20 cellular contexts compared by ENCODE assay signal in the genomic region with DNA sequence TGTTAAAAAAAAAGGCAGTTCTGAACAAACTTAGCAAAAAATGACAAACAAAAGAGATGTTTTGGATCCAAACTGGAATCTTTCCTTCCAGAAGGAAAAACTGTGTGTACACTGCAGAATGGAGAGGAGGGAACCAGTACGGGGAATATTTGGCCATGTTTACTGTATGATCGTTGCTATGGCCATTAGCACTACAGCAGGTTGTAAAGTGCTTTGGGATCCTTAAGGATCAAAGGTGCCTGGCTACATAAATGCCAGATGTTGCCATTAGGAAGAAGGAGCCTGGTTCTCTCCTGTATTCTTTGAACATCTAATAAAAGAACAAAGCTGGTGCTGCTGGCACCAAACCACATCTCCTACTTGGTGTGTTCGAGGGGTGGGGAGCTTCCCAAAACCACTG. TPM values are rescaled to one million over a fixed set of nuclear protein-coding genes. Genes with fewer than 3 reads are reported as not detected.
A peak's percentile ranks its signal among the peaks of the same experiment; 100 is the strongest.
DNase-seq lines count a peak whose midpoint lies in the region; ATAC-seq and TF ChIP-seq lines count a peak whose summit lies in the region.
"Had no signal": no experiment of that assay in that cellular context is flagged by ENCODE, and none has a peak within 500 bp of the region (broad histone marks: within the 10 kb centered on the region; RNA-seq: fewer than 3 reads in every experiment).

No MANE protein-coding gene starts in this region.

- H3K79me2 ChIP-seq in GM23338 (replicated peaks; ENCODE audit: insufficient read depth): no peaks in the 10 kb centered on the region

- H3K27me3 Mint-ChIP-seq in GM23338 (ENCODE audit: insufficient read depth, low read depth, poor library complexity): no peaks in the 10 kb centered on the region
- H3K27me3 Mint-ChIP-seq: B cell had no signal

- no peaks in the 10 kb centered on the region for H3F3A ChIP-seq in GM23338 (replicated peaks; ENCODE audit: low read depth)

- no peak overlapping the region for H2AFZ ChIP-seq in GM23338
- H2AFZ ChIP-seq: GM23248 had no signal

- peak overlapping the region; percentile 22; the same call in 1 of the 2 replicates for H3K4me2 ChIP-seq in GM23338
- H3K4me2 ChIP-seq: A549, KMS-11 had no signal

- no peaks in the 10 kb centered on the region for H4K20me1 ChIP-seq in GM23338 (replicated peaks; ENCODE audit: insufficient read depth)

- no peaks in the 10 kb centered on the region; the same call in 1 of the 3 replicates for H3K9me3 Mint-ChIP-seq in GM23338

- no peak overlapping the region for H3K4me3 Mint-ChIP-seq in GM23338
- H3K4me3 Mint-ChIP-seq: B cell, CD14-positive monocyte had no signal

- DNase-seq in NCI-H2171 treated with DMSO at 0.1 percent for 48 hours (lab: John Stamatoyannopoulos, UW): peak; percentile 49
- no peak for DNase-seq in NCI-H2171 (lab: John Stamatoyannopoulos, UW)
- no peak for DNase-seq in GM23338 (ENCODE audit: low spot score)
- DNase-seq in NCI-H526 treated with DMSO at 0.1 percent for 48 hours (lab: John Stamatoyannopoulos, UW): peak; percentile 23
- no peak for DNase-seq in left colon
- no peak for DNase-seq in left lobe of liver (ENCODE audit: low spot score)
- DNase-seq in ureter (ENCODE audit: low spot score): no peak
- DNase-seq: GM23248, IMR-90, NCI-H1105 treated with DMSO at 0.1 percent for 48 hours, NCI-H1694, NCI-H226, NCI-H82 had no signal

- H3K36me3 Mint-ChIP-seq in GM23338 (ENCODE audit: low read depth): no peaks in the 10 kb centered on the region
- H3K36me3 Mint-ChIP-seq: CD14-positive monocyte had no signal

- peaks cover 9% of the 10 kb centered on the region for H3K4me1 ChIP-seq in GM23338 (ENCODE audit: insufficient read depth)
- H3K4me1 ChIP-seq: A549 had no signal

- H3K4me3 ChIP-seq in GM23338: no peak overlapping the region
- H3K4me3 ChIP-seq: A549, GM23248 had no signal

- intact Hi-C loops in left colon (cut with DNase I, micrococcal nuclease): no loop called here

- no peak overlapping the region for H3K27ac ChIP-seq in GM23338 (ENCODE audit: low read depth)
- H3K27ac ChIP-seq: A549, GM23248, KMS-11 had no signal

- peaks cover 12% of the 10 kb centered on the region; the same call in 1 of the 2 replicates for H3K9me2 ChIP-seq in GM23338 (ENCODE audit: insufficient read depth)

- ATAC-seq in GM23338 (no peak), left colon (peak; percentile 93), GM19467 (IDR thresholded peaks at IDR 0.05; ENCODE audit: unreplicated experiment) (no peak), left lobe of liver (no peak)
- ATAC-seq: Right ventricle myocardium inferior had no signal

- peaks cover 9% of the 10 kb centered on the region for H3K4me1 Mint-ChIP-seq in GM23338
- H3K4me1 Mint-ChIP-seq: B cell had no signal

- H3K27ac Mint-ChIP-seq in GM23338: no peak overlapping the region
- H3K27ac Mint-ChIP-seq: B cell had no signal

- H3K36me3 ChIP-seq in GM23338 (ENCODE audit: insufficient read depth): no peaks in the 10 kb centered on the region

- H3K27me3 ChIP-seq in GM23338 (ENCODE audit: insufficient read depth): no peaks in the 10 kb centered on the region

- no peak for TF ChIP-seq CTCF in GM23338 (conservative IDR thresholded peaks at IDR 0.05; ENCODE audit: low read depth in 2 of 2)

TF ChIP-seq in GM23338, 12 proteins besides CTCF, POLR2A, EP300 and RAD21:
- no peak for TF ChIP-seq REST (IDR thresholded peaks at IDR 0.05; ENCODE audit: unreplicated experiment)

RNA-seq across cellular contexts. Expression of gene PMFBP1, which starts 7.6 kb away (rescaled TPM):
- total RNA-seq in GM23338 (2014; rRNA removed; shearing (Covaris generic)): 1.3 and 2.6 TPM in 2 replicates
- polyA plus RNA-seq in GM23338 (2016; fragmentation: Nextera tagmentation; extraction: Ambion mirVana): 1.5 and 3.3 TPM in 2 replicates
- 1 to 10 TPM; 6.4 to 7.4 TPM for total RNA-seq in left colon
- total RNA-seq in left lobe of liver: 0.48 TPM
- total RNA-seq in ureter: 1.6 TPM
- total RNA-seq: GM23248, SK-MEL-5 had no signal
- polyA plus RNA-seq: GM23248, IMR-90 had no signal

Comparison
In these comparisons a context has a peak if more than half of its experiments do, and no peak if none do; other contexts are left out.
1. DNase-seq: peak in NCI-H2171 treated with DMSO at 0.1 percent for 48 hours (single experiment) and NCI-H526 treated with DMSO at 0.1 percent for 48 hours (single experiment); none in NCI-H2171 (single experiment), GM23338 (single experiment), left colon (0 of 2), left lobe of liver (single experiment) and ureter (single experiment).